In the genomic region with DNA sequence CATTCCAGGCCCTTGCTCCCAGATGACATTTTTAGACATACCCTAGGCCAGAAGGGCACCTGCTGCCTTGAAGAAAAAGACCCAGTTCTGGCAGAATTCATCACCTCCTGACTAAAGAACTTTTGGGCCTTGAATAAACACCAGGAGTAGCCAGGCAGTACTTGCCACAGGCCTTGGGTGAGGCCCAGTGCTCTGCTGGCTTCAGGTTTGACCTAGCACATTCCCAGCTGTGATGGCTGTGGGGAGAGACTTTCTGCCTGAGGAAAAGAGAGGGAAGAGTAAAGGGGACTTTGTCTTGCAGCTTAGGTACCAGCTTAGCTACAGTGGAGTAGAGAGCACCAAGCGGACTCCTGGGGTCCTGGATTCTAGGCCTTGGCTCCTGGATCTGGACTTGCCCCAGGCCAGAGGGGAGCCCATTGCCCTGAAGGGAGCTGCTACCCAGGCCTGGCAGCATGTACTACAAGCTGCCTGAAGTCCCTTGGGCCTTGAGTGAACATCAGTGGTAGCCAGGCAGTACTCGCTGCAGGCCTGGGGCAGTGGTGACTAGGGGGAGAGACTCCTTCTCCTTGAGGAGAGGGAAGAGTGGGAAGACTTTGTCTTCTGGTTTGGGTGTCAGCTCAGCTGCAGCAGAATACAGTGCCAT, we compare ENCODE assay signal across 19 cellular contexts. TPM values are rescaled to one million over a fixed set of nuclear protein-coding genes. Genes with fewer than 3 reads are reported as not detected.
DNase-seq lines count a peak whose midpoint lies in the region; ATAC-seq and TF ChIP-seq lines count a peak whose summit lies in the region.
"Had no signal": no experiment of that assay in that cellular context is flagged by ENCODE, and none has a peak within 500 bp of the region (broad histone marks: within the 10 kb centered on the region; RNA-seq: fewer than 3 reads in every experiment).

No MANE protein-coding gene starts in this region.

- H3K4me3 ChIP-seq in esophagus muscularis mucosa (no peak overlapping the region), mesenchymal stem cell (ENCODE audit: insufficient read depth in 1 of 2, low read depth in 1 of 2, low read length in 2 of 2) (no peak overlapping the region), subcutaneous abdominal adipose tissue (ENCODE audit: low read depth in 1 of 5, low read length in 5 of 5) (peak overlapping the region in 1 of 5 donors; percentile 9)
- H3K4me3 ChIP-seq: cardiac muscle cell had no signal

- H3K79me1 ChIP-seq in mesenchymal stem cell (replicated peaks; ENCODE audit: low read length, poor library complexity, severe bottlenecking) = no peaks in the 10 kb centered on the region

- intact Hi-C loops in esophagus muscularis mucosa (cut with DNase I) = no loop called here

- peaks cover 0 to 7% (median 0%) of the 10 kb centered on the region in 4 donors for H3K9me3 ChIP-seq in esophagus muscularis mucosa
- peaks cover 18% of the 10 kb centered on the region for H3K9me3 ChIP-seq in mesenchymal stem cell (ENCODE audit: control insufficient read depth, low read length)
- H3K9me3 ChIP-seq in subcutaneous abdominal adipose tissue (ENCODE audit: control insufficient read depth in 5 of 5, low read length in 5 of 5) = no peaks in the 10 kb centered on the region

- H2AFZ ChIP-seq in mesenchymal stem cell (ENCODE audit: low read depth, low read length) = no peak overlapping the region

- no peak overlapping the region for H3K4me2 ChIP-seq in mesenchymal stem cell (ENCODE audit: low read length, poor library complexity, severe bottlenecking)

- H3K36me3 ChIP-seq in esophagus muscularis mucosa = peaks cover 0 to 64% (median 9%) of the 10 kb centered on the region in 4 donors
- H3K36me3 ChIP-seq in mesenchymal stem cell (ENCODE audit: control insufficient read depth in 1 of 2, insufficient read depth in 2 of 2, low read depth in 1 of 2, low read length in 2 of 2) = peaks cover 0 to 61% of the 10 kb centered on the region in 2 experiments
- peaks cover 5 to 39% (median 34%) of the 10 kb centered on the region in 5 donors for H3K36me3 ChIP-seq in subcutaneous abdominal adipose tissue (ENCODE audit: control insufficient read depth in 5 of 5, insufficient read depth in 5 of 5, low read length in 5 of 5)
- H3K36me3 ChIP-seq: cardiac muscle cell had no signal

- no peak for TF ChIP-seq POLR2A in esophagus muscularis mucosa (IDR thresholded peaks at IDR 0.05; ENCODE audit: low read depth)

- peak overlapping the region in 1 of 2 experiments; percentile 84 for H3K14ac ChIP-seq in mesenchymal stem cell (ENCODE audit: low read length in 2 of 2)

- ATAC-seq in HG02759 (IDR thresholded peaks at IDR 0.05; ENCODE audit: unreplicated experiment) (no peak), HG03442 (IDR thresholded peaks at IDR 0.05; ENCODE audit: unreplicated experiment) (no peak)
- ATAC-seq: activated CD8-positive, alpha-beta T cell treated with anti-CD3 and anti-CD28 coated beads for 36 hours had no signal

- no peak for DNase-seq in esophagus muscularis mucosa (ENCODE audit: extremely low spot score)
- no peak for DNase-seq in mesenchymal stem cell
- DNase-seq in NCI-H510A (lab: John Stamatoyannopoulos, UW) = no peak
- DNase-seq in NCI-H2081 (lab: John Stamatoyannopoulos, UW) = no peak
- DNase-seq: activated CD8-positive, alpha-beta T cell treated with anti-CD3 and anti-CD28 coated beads for 36 hours; activated naive CD8-positive, alpha-beta T cell treated with anti-CD3 and anti-CD28 coated beads, Interleukin-2, amount 10 ng/mL, durations not matched to agents 7 days and 5 days; activated T-cell treated with anti-CD3 and anti-CD28 coated beads, Interleukin-2, amount 50 U/mL, for 48 hours; NCI-H1436 treated with DMSO at 0.1 percent for 48 hours; SHP77; stimulated activated CD4-positive, alpha-beta T cell treated with anti-CD3 and anti-CD28 coated beads, Interleukin-1b, Interleukin-23, amount 100 ng/mL, for 48 hours had no signal

- H3K18ac ChIP-seq in mesenchymal stem cell (ENCODE audit: low read depth in 1 of 2, low read length in 2 of 2) = peak overlapping the region; percentile 47 to 67

- H2BK15ac ChIP-seq in mesenchymal stem cell (ENCODE audit: low read depth, poor library complexity, severe bottlenecking) = peak overlapping the region; percentile 31

- no CpG with 5 or more reads among the region's 2 CpGs for WGBS in esophagus muscularis mucosa
- 100% methylated on average over 2 of the region's 2 CpGs for WGBS in mesenchymal stem cell

- TF ChIP-seq EP300 in esophagus muscularis mucosa (IDR thresholded peaks at IDR 0.05) = no peak

- peak overlapping the region; percentile 37 to 62 for H3K4ac ChIP-seq in mesenchymal stem cell (ENCODE audit: low read depth in 1 of 2, low read length in 2 of 2)

- H3K9ac ChIP-seq in mesenchymal stem cell (ENCODE audit: low read length) (peak overlapping the region; percentile 89), subcutaneous abdominal adipose tissue (ENCODE audit: low read length in 5 of 5) (no peak overlapping the region)

- H4K91ac ChIP-seq in mesenchymal stem cell (ENCODE audit: low read length) = peak overlapping the region; percentile 16

- H2AK5ac ChIP-seq in mesenchymal stem cell (ENCODE audit: low read length, severe bottlenecking) = no peak overlapping the region

- H3K4me1 ChIP-seq in esophagus muscularis mucosa (peaks cover 12 to 32% (median 21%) of the 10 kb centered on the region in 4 donors), mesenchymal stem cell (ENCODE audit: control insufficient read depth, insufficient read depth, low read depth, low read length) (peaks cover 10% of the 10 kb centered on the region), subcutaneous abdominal adipose tissue (ENCODE audit: control insufficient read depth in 5 of 5, insufficient read depth in 5 of 5, low read length in 5 of 5) (peaks cover 5 to 35% (median 26%) of the 10 kb centered on the region in 5 donors)

- H4K8ac ChIP-seq in mesenchymal stem cell (ENCODE audit: low read length) = peak overlapping the region; percentile 47

- TF ChIP-seq CTCF in esophagus muscularis mucosa (IDR thresholded peaks at IDR 0.05) = no peak

- H2BK5ac ChIP-seq in mesenchymal stem cell (ENCODE audit: low read depth, low read length, poor library complexity, severe bottlenecking) = no peak overlapping the region

- peak overlapping the region in 1 of 2 experiments; percentile 96 for H2BK12ac ChIP-seq in mesenchymal stem cell (ENCODE audit: low read length in 2 of 2)

- peak overlapping the region; percentile 92 for H3K27ac ChIP-seq in angular gyrus (ENCODE audit: low read depth, low read length)
- H3K27ac ChIP-seq in esophagus muscularis mucosa (replicated peaks in 1 of 4) = peak overlapping the region; percentile 40 to 56 (median 46)
- H3K27ac ChIP-seq in mesenchymal stem cell (ENCODE audit: low read length, poor library complexity, severe bottlenecking) = no peak overlapping the region
- peak overlapping the region; percentile 45 for H3K27ac ChIP-seq in subcutaneous abdominal adipose tissue (ENCODE audit: low read depth, low read length)
- H3K27ac ChIP-seq: cardiac muscle cell had no signal

- no peaks in the 10 kb centered on the region for H3K27me3 ChIP-seq in esophagus muscularis mucosa
- H3K27me3 ChIP-seq in mesenchymal stem cell (ENCODE audit: control insufficient read depth in 1 of 2, insufficient read depth in 1 of 2, low read length in 2 of 2) = no peaks in the 10 kb centered on the region
- no peaks in the 10 kb centered on the region for H3K27me3 ChIP-seq in subcutaneous abdominal adipose tissue (ENCODE audit: control insufficient read depth in 5 of 5, insufficient read depth in 4 of 5, low read length in 5 of 5)
- H3K27me3 ChIP-seq: cardiac muscle cell had no signal

- peak overlapping the region; percentile 8 for H2BK120ac ChIP-seq in mesenchymal stem cell (ENCODE audit: low read depth, low read length)

- H3K23ac ChIP-seq in mesenchymal stem cell (ENCODE audit: low read length in 2 of 2) = no peak overlapping the region

RNA-seq across cellular contexts. Expression of a gene that starts 44.3 kb away (rescaled TPM):
- total RNA-seq in esophagus muscularis mucosa = 10 to 100 TPM; 43.6 to 76.6 (median 64.2) TPM
- 1.0 TPM for polyA plus RNA-seq in mesenchymal stem cell (2013, experiment 1 of 2)
- 0.77 TPM for polyA plus RNA-seq in mesenchymal stem cell (2013, experiment 2 of 2)
- total RNA-seq: activated CD8-positive, alpha-beta T cell treated with anti-CD3 and anti-CD28 coated beads for 36 hours; activated naive CD8-positive, alpha-beta T cell treated with anti-CD3 and anti-CD28 coated beads, Interleukin-2, amount 10 ng/mL, durations not matched to agents 7 days and 5 days; LHCN-M2; natural killer cell treated with Interleukin-12 subunit alpha and Interleukin-12 subunit beta and Interleukin-15 and Interleukin-18, amount 100 ng/mL, for 72 hours; renal cortical epithelial cell; T-helper 1 cell treated with Interleukin-12 subunit alpha and Interleukin-12 subunit beta and Interleukin-4 antibody, amounts not matched to agents 30 ng/mL and 1 ng/mL, for 36 hours had no signal
